In genomic region chr14:60327447-60328331, GRCh38 we compare ENCODE assay signal across 8 cellular contexts.
DNase-seq lines count a peak whose midpoint lies in the region; ATAC-seq lines count a peak whose summit lies in the region.

No MANE protein-coding gene starts in this region.

- ATAC-seq in HG02870 (IDR thresholded peaks at IDR 0.05; ENCODE audit: unreplicated experiment): peak; percentile 62

- DNase-seq in NCI-H187 (lab: John Stamatoyannopoulos, UW): peak; percentile 73 to 84
- no peak for DNase-seq in NCI-H187 treated with DMSO at 0.1 percent for 48 hours (lab: John Stamatoyannopoulos, UW)
- DNase-seq in NCI-H2196 (lab: John Stamatoyannopoulos, UW; ENCODE audit: unreplicated experiment): peak; percentile 58
- DNase-seq in activated T-cell treated with anti-CD3 and anti-CD28 coated beads for 48 hours (ENCODE audit: low read depth): peak; percentile 31
- peak; percentile 76 for DNase-seq in germinal center (ENCODE audit: low spot score)
- DNase-seq in putamen (ENCODE audit: low spot score): peak; percentile 52
- DNase-seq in HPDE6-E6E7 (ENCODE audit: extremely low spot score): no peak

Comparison
In these comparisons a context has a peak if more than half of its experiments do, and no peak if none do; other contexts are left out.
1. DNase-seq: peak in NCI-H187 (2 of 2), NCI-H2196 (single experiment), activated T-cell treated with anti-CD3 and anti-CD28 coated beads for 48 hours (single experiment), germinal center (single experiment) and putamen (single experiment); none in NCI-H187 treated with DMSO at 0.1 percent for 48 hours (single experiment) and HPDE6-E6E7 (single experiment).